Comparison of ENCODE assay signal across 23 cellular contexts in genomic region chr19:4363571-4364304, GRCh38. TPM values are rescaled to one million over a fixed set of nuclear protein-coding genes. Genes with fewer than 3 reads are reported as not detected.
DNase-seq lines count a peak whose midpoint lies in the region; ATAC-seq and TF ChIP-seq lines count a peak whose summit lies in the region.
"Had no signal": no experiment of that assay in that cellular context is flagged by ENCODE, and none has a peak within 500 bp of the region (broad histone marks: within the 10 kb centered on the region; RNA-seq: fewer than 3 reads in every experiment).

No MANE protein-coding gene starts in this region.

- no peaks in the 10 kb centered on the region for H3K27me3 ChIP-seq in Caco-2 (replicated peaks; ENCODE audit: control insufficient read depth, insufficient read depth, low read length)
- H3K27me3 ChIP-seq: dorsolateral prefrontal cortex, pancreas, suprapubic skin had no signal

- H3K36me3 ChIP-seq in Caco-2 (ENCODE audit: control insufficient read depth, insufficient read depth, low read length) = peaks cover 6% of the 10 kb centered on the region

- POLR2A ChIA-PET in Caco-2 (lab: Charles Lee) = interaction anchor here (1.0 kb wide), 1 partner anchor 21 kb away, joined by 3 read pairs; no protein-coding TSS in a partner anchor

- BruUV-seq in Caco-2 (replicated peaks; lab: Mats Ljungman, UMichigan) = no TSS peak

- H3K4me1 ChIP-seq in Caco-2 = 0 out of 2 replicates have a peak, but pooled peaks cover 4% of the 10 kb centered on the region

- no peak overlapping the region for H3K4me3 ChIP-seq in Caco-2 (ENCODE audit: low read depth, low read length)
- H3K4me3 ChIP-seq: dorsolateral prefrontal cortex, GM23248, left ventricle myocardium inferior, pancreas, suprapubic skin had no signal

- H3K27ac ChIP-seq in 22Rv1 (0 out of 2 replicates have a peak overlapping the region, but pooled peaks have one; percentile 15), angular gyrus (ENCODE audit: low read depth, low read length) (peak overlapping the region; percentile 1)
- H3K27ac ChIP-seq: C4-2B, GM23248, left ventricle myocardium inferior, pancreas, suprapubic skin, VCaP had no signal

- TF ChIP-seq CTCF in 22Rv1 (IDR thresholded peaks at IDR 0.05) (no peak), Caco-2 (IDR thresholded peaks at IDR 0.05; ENCODE audit: insufficient read depth in 1 of 2, low read depth in 1 of 2, low read length in 1 of 2, severe bottlenecking in 1 of 2, unreplicated experiment in 1 of 2) (no peak), nephron progenitor cell (IDR thresholded peaks at IDR 0.05) (no peak)

- DNase-seq in Caco-2 (no peak), nephron progenitor cell (no peak), NCI-H82 (lab: John Stamatoyannopoulos, UW) (no peak), DMS79 (lab: John Stamatoyannopoulos, UW) (no peak), NCI-H146 treated with DMSO at 0.1 percent for 48 hours (lab: John Stamatoyannopoulos, UW; ENCODE audit: unreplicated experiment) (no peak)
- DNase-seq: activated CD4-positive, alpha-beta T cell treated with anti-CD3 and anti-CD28 coated beads, Interleukin-2, amount 10 ng/mL, durations not matched to agents 24 days and 14 days; GM23248; left ventricle myocardium inferior; midbrain; naive thymus-derived CD8-positive, alpha-beta T cell; NCI-H1694 treated with DMSO at 0.1 percent for 48 hours; NCI-H2171; NCI-H510A treated with DMSO at 0.1 percent for 48 hours; NK-92 treated with Interleukin-12 subunit alpha and Interleukin-12 subunit beta, amount 100 ng/mL, for 24 hours; SIG-M5 had no signal

- intact Hi-C loops in Caco-2 (cut with micrococcal nuclease; ENCODE audit: unreplicated experiment) = loop anchor here (5.0 kb wide), 1 partner anchor 39 kb away; the partner anchor contains the start of genes CHAF1A and SH3GL1

- no peak overlapping the region for H3K4me3 Mint-ChIP-seq in Caco-2 (ENCODE audit: unreplicated experiment)
- H3K4me3 Mint-ChIP-seq in nephron progenitor cell = no peak overlapping the region
- H3K4me3 Mint-ChIP-seq: activated CD4-positive, alpha-beta T cell treated with anti-CD3 and anti-CD28 coated beads, Interleukin-2, amount 10 ng/mL, durations not matched to agents 24 days and 14 days; naive thymus-derived CD8-positive, alpha-beta T cell had no signal

- no peak for ATAC-seq in HG03460 (IDR thresholded peaks at IDR 0.05; ENCODE audit: unreplicated experiment)

- H3K36me3 Mint-ChIP-seq in Caco-2 (ENCODE audit: insufficient read depth, unreplicated experiment) = peaks cover 97% of the 10 kb centered on the region
- H3K36me3 Mint-ChIP-seq in nephron progenitor cell (ENCODE audit: low read depth) = peaks cover 4% of the 10 kb centered on the region

- H3K27ac Mint-ChIP-seq in Caco-2 (ENCODE audit: unreplicated experiment) (peak overlapping the region; percentile 48), nephron progenitor cell (peak overlapping the region; percentile 89)
- H3K27ac Mint-ChIP-seq: activated CD4-positive, alpha-beta T cell treated with anti-CD3 and anti-CD28 coated beads, Interleukin-2, amount 10 ng/mL, durations not matched to agents 24 days and 14 days had no signal

- H3K9me3 ChIP-seq in Caco-2 = no peaks in the 10 kb centered on the region
- H3K9me3 ChIP-seq: left ventricle myocardium inferior, pancreas, suprapubic skin had no signal

- no peaks in the 10 kb centered on the region for H3K27me3 Mint-ChIP-seq in Caco-2 (ENCODE audit: insufficient read depth, unreplicated experiment)
- H3K27me3 Mint-ChIP-seq in nephron progenitor cell (ENCODE audit: low read depth, poor library complexity) = no peaks in the 10 kb centered on the region
- H3K27me3 Mint-ChIP-seq: activated CD4-positive, alpha-beta T cell treated with anti-CD3 and anti-CD28 coated beads, Interleukin-2, amount 10 ng/mL, durations not matched to agents 24 days and 14 days; naive thymus-derived CD8-positive, alpha-beta T cell had no signal

- no peaks in the 10 kb centered on the region for H3K4me1 Mint-ChIP-seq in Caco-2 (ENCODE audit: low read depth, unreplicated experiment)
- H3K4me1 Mint-ChIP-seq in nephron progenitor cell = peaks cover 27% of the 10 kb centered on the region

- no peaks in the 10 kb centered on the region for H3K9me3 Mint-ChIP-seq in Caco-2 (ENCODE audit: unreplicated experiment)
- no peaks in the 10 kb centered on the region for H3K9me3 Mint-ChIP-seq in nephron progenitor cell
- H3K9me3 Mint-ChIP-seq: activated CD4-positive, alpha-beta T cell treated with anti-CD3 and anti-CD28 coated beads, Interleukin-2, amount 10 ng/mL, durations not matched to agents 24 days and 14 days; naive thymus-derived CD8-positive, alpha-beta T cell had no signal

- CTCF ChIA-PET in Caco-2 (lab: Charles Lee) = interaction anchor here (1.1 to 1.9 kb wide), 3 partner anchors 12 to 37 kb away, joined by 3 to 14 read pairs (median 4); partner anchors contain the start of gene SH3GL1

RNA-seq across cellular contexts. Expression of gene MPND, which starts 20.4 kb away (rescaled TPM):
- 34.9 and 35.7 TPM in 2 replicates for total RNA-seq in Caco-2 (2022)

RNA-seq across cellular contexts. Expression of gene STAP2, which starts 25.1 kb away (rescaled TPM):
- 70.7 and 71.6 TPM in 2 replicates for total RNA-seq in Caco-2 (2022)

RNA-seq across cellular contexts. Expression of gene SH3GL1, which starts 36.6 kb away (rescaled TPM):
- 91.3 and 91.5 TPM in 2 replicates for total RNA-seq in Caco-2 (2022)

RNA-seq across cellular contexts. Expression of gene CHAF1A, which starts 38.7 kb away (rescaled TPM):
- 53.9 and 63.1 TPM in 2 replicates for total RNA-seq in Caco-2 (2022)

RNA-seq across cellular contexts. Expression of gene FSD1, which starts 59.3 kb away (rescaled TPM):
- 9.0 and 15.6 TPM in 2 replicates for total RNA-seq in Caco-2 (2022)
- total RNA-seq: left ventricle myocardium inferior, suprapubic skin had no signal
